ENCODE assay signal across 1 cellular context in genomic region chr5:135432113-135432512, GRCh38.
TF ChIP-seq lines count a peak whose summit lies in the region.

No MANE protein-coding gene starts in this region.

TF ChIP-seq in GM23338, 12 proteins besides CTCF, POLR2A, EP300 and RAD21 (continued from another document):
- TF ChIP-seq, protein P1, sequence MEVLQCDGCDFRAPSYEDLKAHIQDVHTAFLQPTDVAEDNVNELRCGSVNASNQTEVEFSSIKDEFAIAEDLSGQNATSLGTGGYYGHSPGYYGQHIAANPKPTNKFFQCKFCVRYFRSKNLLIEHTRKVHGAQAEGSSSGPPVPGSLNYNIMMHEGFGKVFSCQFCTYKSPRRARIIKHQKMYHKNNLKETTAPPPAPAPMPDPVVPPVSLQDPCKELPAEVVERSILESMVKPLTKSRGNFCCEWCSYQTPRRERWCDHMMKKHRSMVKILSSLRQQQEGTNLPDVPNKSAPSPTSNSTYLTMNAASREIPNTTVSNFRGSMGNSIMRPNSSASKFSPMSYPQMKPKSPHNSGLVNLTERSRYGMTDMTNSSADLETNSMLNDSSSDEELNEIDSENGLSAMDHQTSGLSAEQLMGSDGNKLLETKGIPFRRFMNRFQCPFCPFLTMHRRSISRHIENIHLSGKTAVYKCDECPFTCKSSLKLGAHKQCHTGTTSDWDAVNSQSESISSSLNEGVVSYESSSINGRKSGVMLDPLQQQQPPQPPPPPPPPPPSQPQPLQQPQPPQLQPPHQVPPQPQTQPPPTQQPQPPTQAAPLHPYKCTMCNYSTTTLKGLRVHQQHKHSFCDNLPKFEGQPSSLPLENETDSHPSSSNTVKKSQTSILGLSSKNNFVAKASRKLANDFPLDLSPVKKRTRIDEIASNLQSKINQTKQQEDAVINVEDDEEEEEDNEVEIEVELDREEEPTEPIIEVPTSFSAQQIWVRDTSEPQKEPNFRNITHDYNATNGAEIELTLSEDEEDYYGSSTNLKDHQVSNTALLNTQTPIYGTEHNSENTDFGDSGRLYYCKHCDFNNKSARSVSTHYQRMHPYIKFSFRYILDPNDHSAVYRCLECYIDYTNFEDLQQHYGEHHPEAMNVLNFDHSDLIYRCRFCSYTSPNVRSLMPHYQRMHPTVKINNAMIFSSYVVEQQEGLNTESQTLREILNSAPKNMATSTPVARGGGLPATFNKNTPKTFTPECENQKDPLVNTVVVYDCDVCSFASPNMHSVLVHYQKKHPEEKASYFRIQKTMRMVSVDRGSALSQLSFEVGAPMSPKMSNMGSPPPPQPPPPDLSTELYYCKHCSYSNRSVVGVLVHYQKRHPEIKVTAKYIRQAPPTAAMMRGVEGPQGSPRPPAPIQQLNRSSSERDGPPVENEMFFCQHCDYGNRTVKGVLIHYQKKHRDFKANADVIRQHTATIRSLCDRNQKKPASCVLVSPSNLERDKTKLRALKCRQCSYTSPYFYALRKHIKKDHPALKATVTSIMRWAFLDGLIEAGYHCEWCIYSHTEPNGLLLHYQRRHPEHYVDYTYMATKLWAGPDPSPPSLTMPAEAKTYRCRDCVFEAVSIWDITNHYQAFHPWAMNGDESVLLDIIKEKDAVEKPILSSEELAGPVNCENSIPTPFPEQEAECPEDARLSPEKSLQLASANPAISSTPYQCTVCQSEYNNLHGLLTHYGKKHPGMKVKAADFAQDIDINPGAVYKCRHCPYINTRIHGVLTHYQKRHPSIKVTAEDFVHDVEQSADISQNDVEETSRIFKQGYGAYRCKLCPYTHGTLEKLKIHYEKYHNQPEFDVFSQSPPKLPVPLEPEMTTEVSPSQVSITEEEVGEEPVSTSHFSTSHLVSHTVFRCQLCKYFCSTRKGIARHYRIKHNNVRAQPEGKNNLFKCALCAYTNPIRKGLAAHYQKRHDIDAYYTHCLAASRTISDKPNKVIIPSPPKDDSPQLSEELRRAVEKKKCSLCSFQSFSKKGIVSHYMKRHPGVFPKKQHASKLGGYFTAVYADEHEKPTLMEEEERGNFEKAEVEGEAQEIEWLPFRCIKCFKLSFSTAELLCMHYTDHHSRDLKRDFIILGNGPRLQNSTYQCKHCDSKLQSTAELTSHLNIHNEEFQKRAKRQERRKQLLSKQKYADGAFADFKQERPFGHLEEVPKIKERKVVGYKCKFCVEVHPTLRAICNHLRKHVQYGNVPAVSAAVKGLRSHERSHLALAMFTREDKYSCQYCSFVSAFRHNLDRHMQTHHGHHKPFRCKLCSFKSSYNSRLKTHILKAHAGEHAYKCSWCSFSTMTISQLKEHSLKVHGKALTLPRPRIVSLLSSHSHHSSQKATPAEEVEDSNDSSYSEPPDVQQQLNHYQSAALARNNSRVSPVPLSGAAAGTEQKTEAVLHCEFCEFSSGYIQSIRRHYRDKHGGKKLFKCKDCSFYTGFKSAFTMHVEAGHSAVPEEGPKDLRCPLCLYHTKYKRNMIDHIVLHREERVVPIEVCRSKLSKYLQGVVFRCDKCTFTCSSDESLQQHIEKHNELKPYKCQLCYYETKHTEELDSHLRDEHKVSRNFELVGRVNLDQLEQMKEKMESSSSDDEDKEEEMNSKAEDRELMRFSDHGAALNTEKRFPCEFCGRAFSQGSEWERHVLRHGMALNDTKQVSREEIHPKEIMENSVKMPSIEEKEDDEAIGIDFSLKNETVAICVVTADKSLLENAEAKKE (CRISPR knock-in tag; IDR thresholded peaks at IDR 0.05), result no peak
- TF ChIP-seq ZNF114 (CRISPR knock-in tag; IDR thresholded peaks at IDR 0.05), result no peak
- no peak for TF ChIP-seq POLR2AphosphoS5 (IDR thresholded peaks at IDR 0.05; ENCODE audit: low read depth)
- no peak for TF ChIP-seq CREB1 (CRISPR knock-in tag; IDR thresholded peaks at IDR 0.05; ENCODE audit: low read depth)
- TF ChIP-seq REST (IDR thresholded peaks at IDR 0.05; ENCODE audit: unreplicated experiment), result no peak
- no peak for TF ChIP-seq STAT1 (IDR thresholded peaks at IDR 0.05; ENCODE audit: unreplicated experiment)
- no peak for TF ChIP-seq EZH2 (IDR thresholded peaks at IDR 0.05; ENCODE audit: low read depth, unreplicated experiment)
- TF ChIP-seq EZH2phosphoT487 (IDR thresholded peaks at IDR 0.05; ENCODE audit: unreplicated experiment), result no peak
